ENCODE assay signal across 1 cellular context in the genomic region with DNA sequence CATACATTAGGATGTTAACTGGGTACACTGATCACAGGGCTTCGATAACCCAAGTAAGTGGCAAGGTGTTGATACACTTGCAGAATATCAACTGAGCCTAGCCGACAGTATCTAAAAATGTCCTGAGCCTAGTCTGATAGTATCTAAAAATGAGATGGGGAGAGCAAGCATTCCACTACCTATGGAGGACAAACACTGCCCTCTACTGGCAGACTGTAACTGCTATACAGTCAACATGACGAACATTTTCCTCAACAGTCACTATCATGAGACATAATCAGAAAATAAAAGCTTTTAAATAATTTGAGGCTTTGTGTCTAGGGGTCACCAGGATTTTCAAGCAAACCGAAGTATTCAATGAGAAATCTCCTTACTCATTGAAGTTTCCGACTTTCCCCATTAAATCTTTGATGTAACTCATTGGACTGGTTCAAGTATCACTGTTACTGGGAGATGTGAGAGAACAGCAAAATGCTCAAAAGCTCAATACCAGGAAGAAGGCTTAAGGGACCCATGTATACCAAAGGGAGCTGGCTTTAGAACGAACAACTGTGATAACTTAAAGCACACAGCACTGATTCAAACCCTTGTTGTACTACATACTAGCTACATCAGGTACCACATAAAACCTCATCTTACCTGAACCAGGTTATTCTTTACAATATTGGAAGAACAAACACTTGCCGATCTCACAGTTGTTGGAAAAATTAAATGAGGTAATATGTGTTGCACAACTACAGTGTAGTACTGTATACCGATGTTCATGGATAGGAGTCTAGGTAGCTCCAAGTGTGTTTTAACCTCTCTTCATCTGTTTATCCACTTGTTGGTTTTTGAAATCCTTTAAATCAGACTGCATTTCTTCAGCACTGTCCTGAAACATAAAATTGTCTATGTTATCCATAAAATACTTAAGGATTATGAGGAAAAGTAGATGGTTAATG.
A peak's percentile ranks its signal among the peaks of the same experiment; 100 is the strongest.
TF ChIP-seq lines count a peak whose summit lies in the region.

No MANE protein-coding gene starts in this region.

TF ChIP-seq in K562, 482 proteins besides CTCF, POLR2A, EP300 and RAD21 (continued from another document and continues in another):
- TF ChIP-seq, protein P1, sequence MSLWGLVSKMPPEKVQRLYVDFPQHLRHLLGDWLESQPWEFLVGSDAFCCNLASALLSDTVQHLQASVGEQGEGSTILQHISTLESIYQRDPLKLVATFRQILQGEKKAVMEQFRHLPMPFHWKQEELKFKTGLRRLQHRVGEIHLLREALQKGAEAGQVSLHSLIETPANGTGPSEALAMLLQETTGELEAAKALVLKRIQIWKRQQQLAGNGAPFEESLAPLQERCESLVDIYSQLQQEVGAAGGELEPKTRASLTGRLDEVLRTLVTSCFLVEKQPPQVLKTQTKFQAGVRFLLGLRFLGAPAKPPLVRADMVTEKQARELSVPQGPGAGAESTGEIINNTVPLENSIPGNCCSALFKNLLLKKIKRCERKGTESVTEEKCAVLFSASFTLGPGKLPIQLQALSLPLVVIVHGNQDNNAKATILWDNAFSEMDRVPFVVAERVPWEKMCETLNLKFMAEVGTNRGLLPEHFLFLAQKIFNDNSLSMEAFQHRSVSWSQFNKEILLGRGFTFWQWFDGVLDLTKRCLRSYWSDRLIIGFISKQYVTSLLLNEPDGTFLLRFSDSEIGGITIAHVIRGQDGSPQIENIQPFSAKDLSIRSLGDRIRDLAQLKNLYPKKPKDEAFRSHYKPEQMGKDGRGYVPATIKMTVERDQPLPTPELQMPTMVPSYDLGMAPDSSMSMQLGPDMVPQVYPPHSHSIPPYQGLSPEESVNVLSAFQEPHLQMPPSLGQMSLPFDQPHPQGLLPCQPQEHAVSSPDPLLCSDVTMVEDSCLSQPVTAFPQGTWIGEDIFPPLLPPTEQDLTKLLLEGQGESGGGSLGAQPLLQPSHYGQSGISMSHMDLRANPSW (CRISPR knock-in tag; IDR thresholded peaks at IDR 0.05), result no peak
- peak in 1 of 2 experiments; percentile 35; a peak in 1 of 4 replicates for TF ChIP-seq RCOR1 (IDR thresholded peaks at IDR 0.05; ENCODE audit: borderline replicate concordance in 1 of 2, low read depth in 2 of 2, low read length in 2 of 2)
- TF ChIP-seq DPF2 (IDR thresholded peaks at IDR 0.05), result 0 out of 2 replicates have a peak, but pooled peaks have one; percentile 16
- TF ChIP-seq RBM15 (IDR thresholded peaks at IDR 0.05; ENCODE audit: insufficient read depth, low read length), result no peak
- TF ChIP-seq HMG20A (CRISPR knock-in tag; conservative IDR thresholded peaks at IDR 0.05), result no peak
- TF ChIP-seq ZC3H11A (IDR thresholded peaks at IDR 0.05; ENCODE audit: low read depth, low read length), result no peak
- TF ChIP-seq DMBX1 (CRISPR knock-in tag; IDR thresholded peaks at IDR 0.05; ENCODE audit: borderline replicate concordance), result no peak
- no peak for TF ChIP-seq TCF7L2 (IDR thresholded peaks at IDR 0.05; ENCODE audit: low read depth, low read length)
- TF ChIP-seq NFXL1 (CRISPR knock-in tag; IDR thresholded peaks at IDR 0.05), result no peak
- TF ChIP-seq, protein P2, sequence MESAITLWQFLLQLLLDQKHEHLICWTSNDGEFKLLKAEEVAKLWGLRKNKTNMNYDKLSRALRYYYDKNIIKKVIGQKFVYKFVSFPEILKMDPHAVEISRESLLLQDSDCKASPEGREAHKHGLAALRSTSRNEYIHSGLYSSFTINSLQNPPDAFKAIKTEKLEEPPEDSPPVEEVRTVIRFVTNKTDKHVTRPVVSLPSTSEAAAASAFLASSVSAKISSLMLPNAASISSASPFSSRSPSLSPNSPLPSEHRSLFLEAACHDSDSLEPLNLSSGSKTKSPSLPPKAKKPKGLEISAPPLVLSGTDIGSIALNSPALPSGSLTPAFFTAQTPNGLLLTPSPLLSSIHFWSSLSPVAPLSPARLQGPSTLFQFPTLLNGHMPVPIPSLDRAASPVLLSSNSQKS (CRISPR knock-in tag; IDR thresholded peaks at IDR 0.05), result 0 out of 2 replicates have a peak, but pooled peaks have one; percentile 76
- TF ChIP-seq JUND (IDR thresholded peaks at IDR 0.05; ENCODE audit: borderline replicate concordance, low read depth, low read length), result peak; percentile 70
- peak; percentile 94 for TF ChIP-seq JUND (tag; IDR thresholded peaks at IDR 0.05; ENCODE audit: borderline replicate concordance, low read depth, low read length)
- TF ChIP-seq CBX1 (IDR thresholded peaks at IDR 0.05; ENCODE audit: low read depth), result no peak
- no peak for TF ChIP-seq ZNF134 (CRISPR knock-in tag; conservative IDR thresholded peaks at IDR 0.05)
- TF ChIP-seq SMAD4 (CRISPR knock-in tag; conservative IDR thresholded peaks at IDR 0.05), result 0 out of 2 replicates have a peak, but pooled peaks have one; percentile 57
- TF ChIP-seq TEAD2 (tag; IDR thresholded peaks at IDR 0.05), result peak; percentile 78; the same call in 1 of the 2 replicates
- TF ChIP-seq L3MBTL2 (IDR thresholded peaks at IDR 0.05), result 0 out of 2 replicates have a peak, but pooled peaks have one; percentile 25
- TF ChIP-seq, protein P3, sequence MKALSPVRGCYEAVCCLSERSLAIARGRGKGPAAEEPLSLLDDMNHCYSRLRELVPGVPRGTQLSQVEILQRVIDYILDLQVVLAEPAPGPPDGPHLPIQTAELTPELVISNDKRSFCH (CRISPR knock-in tag; IDR thresholded peaks at IDR 0.05), result no peak
- TF ChIP-seq, protein P3 (tag; IDR thresholded peaks at IDR 0.05), result 0 out of 2 replicates have a peak, but pooled peaks have one; percentile 43
- TF ChIP-seq CEBPB (tag; IDR thresholded peaks at IDR 0.05), result peak; percentile 48
- TF ChIP-seq, protein P4, sequence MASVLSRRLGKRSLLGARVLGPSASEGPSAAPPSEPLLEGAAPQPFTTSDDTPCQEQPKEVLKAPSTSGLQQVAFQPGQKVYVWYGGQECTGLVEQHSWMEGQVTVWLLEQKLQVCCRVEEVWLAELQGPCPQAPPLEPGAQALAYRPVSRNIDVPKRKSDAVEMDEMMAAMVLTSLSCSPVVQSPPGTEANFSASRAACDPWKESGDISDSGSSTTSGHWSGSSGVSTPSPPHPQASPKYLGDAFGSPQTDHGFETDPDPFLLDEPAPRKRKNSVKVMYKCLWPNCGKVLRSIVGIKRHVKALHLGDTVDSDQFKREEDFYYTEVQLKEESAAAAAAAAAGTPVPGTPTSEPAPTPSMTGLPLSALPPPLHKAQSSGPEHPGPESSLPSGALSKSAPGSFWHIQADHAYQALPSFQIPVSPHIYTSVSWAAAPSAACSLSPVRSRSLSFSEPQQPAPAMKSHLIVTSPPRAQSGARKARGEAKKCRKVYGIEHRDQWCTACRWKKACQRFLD (CRISPR knock-in tag; IDR thresholded peaks at IDR 0.05), result no peak
- TF ChIP-seq SMARCB1 (IDR thresholded peaks at IDR 0.05; ENCODE audit: insufficient read length, low read depth), result no peak
- no peak for TF ChIP-seq FOXA1 (IDR thresholded peaks at IDR 0.05; ENCODE audit: borderline replicate concordance)
- TF ChIP-seq, protein P5, sequence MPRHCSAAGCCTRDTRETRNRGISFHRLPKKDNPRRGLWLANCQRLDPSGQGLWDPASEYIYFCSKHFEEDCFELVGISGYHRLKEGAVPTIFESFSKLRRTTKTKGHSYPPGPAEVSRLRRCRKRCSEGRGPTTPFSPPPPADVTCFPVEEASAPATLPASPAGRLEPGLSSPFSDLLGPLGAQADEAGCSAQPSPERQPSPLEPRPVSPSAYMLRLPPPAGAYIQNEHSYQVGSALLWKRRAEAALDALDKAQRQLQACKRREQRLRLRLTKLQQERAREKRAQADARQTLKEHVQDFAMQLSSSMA (CRISPR knock-in tag; IDR thresholded peaks at IDR 0.05), result no peak
- TF ChIP-seq, protein P6, sequence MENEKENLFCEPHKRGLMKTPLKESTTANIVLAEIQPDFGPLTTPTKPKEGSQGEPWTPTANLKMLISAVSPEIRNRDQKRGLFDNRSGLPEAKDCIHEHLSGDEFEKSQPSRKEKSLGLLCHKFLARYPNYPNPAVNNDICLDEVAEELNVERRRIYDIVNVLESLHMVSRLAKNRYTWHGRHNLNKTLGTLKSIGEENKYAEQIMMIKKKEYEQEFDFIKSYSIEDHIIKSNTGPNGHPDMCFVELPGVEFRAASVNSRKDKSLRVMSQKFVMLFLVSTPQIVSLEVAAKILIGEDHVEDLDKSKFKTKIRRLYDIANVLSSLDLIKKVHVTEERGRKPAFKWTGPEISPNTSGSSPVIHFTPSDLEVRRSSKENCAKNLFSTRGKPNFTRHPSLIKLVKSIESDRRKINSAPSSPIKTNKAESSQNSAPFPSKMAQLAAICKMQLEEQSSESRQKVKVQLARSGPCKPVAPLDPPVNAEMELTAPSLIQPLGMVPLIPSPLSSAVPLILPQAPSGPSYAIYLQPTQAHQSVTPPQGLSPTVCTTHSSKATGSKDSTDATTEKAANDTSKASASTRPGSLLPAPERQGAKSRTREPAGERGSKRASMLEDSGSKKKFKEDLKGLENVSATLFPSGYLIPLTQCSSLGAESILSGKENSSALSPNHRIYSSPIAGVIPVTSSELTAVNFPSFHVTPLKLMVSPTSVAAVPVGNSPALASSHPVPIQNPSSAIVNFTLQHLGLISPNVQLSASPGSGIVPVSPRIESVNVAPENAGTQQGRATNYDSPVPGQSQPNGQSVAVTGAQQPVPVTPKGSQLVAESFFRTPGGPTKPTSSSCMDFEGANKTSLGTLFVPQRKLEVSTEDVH (IDR thresholded peaks at IDR 0.05; ENCODE audit: low read depth, partially characterized antibody), result no peak
- TF ChIP-seq, protein P7, sequence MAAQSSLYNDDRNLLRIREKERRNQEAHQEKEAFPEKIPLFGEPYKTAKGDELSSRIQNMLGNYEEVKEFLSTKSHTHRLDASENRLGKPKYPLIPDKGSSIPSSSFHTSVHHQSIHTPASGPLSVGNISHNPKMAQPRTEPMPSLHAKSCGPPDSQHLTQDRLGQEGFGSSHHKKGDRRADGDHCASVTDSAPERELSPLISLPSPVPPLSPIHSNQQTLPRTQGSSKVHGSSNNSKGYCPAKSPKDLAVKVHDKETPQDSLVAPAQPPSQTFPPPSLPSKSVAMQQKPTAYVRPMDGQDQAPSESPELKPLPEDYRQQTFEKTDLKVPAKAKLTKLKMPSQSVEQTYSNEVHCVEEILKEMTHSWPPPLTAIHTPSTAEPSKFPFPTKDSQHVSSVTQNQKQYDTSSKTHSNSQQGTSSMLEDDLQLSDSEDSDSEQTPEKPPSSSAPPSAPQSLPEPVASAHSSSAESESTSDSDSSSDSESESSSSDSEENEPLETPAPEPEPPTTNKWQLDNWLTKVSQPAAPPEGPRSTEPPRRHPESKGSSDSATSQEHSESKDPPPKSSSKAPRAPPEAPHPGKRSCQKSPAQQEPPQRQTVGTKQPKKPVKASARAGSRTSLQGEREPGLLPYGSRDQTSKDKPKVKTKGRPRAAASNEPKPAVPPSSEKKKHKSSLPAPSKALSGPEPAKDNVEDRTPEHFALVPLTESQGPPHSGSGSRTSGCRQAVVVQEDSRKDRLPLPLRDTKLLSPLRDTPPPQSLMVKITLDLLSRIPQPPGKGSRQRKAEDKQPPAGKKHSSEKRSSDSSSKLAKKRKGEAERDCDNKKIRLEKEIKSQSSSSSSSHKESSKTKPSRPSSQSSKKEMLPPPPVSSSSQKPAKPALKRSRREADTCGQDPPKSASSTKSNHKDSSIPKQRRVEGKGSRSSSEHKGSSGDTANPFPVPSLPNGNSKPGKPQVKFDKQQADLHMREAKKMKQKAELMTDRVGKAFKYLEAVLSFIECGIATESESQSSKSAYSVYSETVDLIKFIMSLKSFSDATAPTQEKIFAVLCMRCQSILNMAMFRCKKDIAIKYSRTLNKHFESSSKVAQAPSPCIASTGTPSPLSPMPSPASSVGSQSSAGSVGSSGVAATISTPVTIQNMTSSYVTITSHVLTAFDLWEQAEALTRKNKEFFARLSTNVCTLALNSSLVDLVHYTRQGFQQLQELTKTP (IDR thresholded peaks at IDR 0.05; ENCODE audit: low read depth in 1 of 2, partially characterized antibody in 2 of 2), result no peak
- TF ChIP-seq HNRNPUL1 (IDR thresholded peaks at IDR 0.05; ENCODE audit: low read length), result no peak
- no peak for TF ChIP-seq DIDO1 (tag; IDR thresholded peaks at IDR 0.05; ENCODE audit: low read depth)
- TF ChIP-seq NFRKB (IDR thresholded peaks at IDR 0.05; ENCODE audit: low read depth), result no peak
- TF ChIP-seq ZNF384 (IDR thresholded peaks at IDR 0.05; ENCODE audit: low read depth, low read length), result no peak
- TF ChIP-seq HIVEP1 (CRISPR knock-in tag; IDR thresholded peaks at IDR 0.05), result no peak
- TF ChIP-seq POLR2B (IDR thresholded peaks at IDR 0.05; ENCODE audit: low read depth, partially characterized antibody), result peak; percentile 17
- TF ChIP-seq ZNF217 (CRISPR knock-in tag; IDR thresholded peaks at IDR 0.05), result no peak
- TF ChIP-seq SAP30 (IDR thresholded peaks at IDR 0.05; ENCODE audit: borderline replicate concordance, insufficient read depth, low read depth, low read length, poor library complexity, severe bottlenecking), result no peak
- no peak for TF ChIP-seq TAF1 (IDR thresholded peaks at IDR 0.05; ENCODE audit: control insufficient read depth, extremely low read depth, insufficient read depth, low read length, severe bottlenecking)
- TF ChIP-seq CHD4 (IDR thresholded peaks at IDR 0.05; ENCODE audit: insufficient read depth, insufficient replicate concordance, low read depth, low read length, poor library complexity, severe bottlenecking), result no peak
- TF ChIP-seq, protein P8, sequence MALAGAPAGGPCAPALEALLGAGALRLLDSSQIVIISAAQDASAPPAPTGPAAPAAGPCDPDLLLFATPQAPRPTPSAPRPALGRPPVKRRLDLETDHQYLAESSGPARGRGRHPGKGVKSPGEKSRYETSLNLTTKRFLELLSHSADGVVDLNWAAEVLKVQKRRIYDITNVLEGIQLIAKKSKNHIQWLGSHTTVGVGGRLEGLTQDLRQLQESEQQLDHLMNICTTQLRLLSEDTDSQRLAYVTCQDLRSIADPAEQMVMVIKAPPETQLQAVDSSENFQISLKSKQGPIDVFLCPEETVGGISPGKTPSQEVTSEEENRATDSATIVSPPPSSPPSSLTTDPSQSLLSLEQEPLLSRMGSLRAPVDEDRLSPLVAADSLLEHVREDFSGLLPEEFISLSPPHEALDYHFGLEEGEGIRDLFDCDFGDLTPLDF (CRISPR knock-in tag; IDR thresholded peaks at IDR 0.05), result no peak
- no peak for TF ChIP-seq ZBED1 (IDR thresholded peaks at IDR 0.05)
- no peak for TF ChIP-seq SMAD3 (CRISPR knock-in tag; conservative IDR thresholded peaks at IDR 0.05)
- TF ChIP-seq ZNF316 (IDR thresholded peaks at IDR 0.05), result no peak
- TF ChIP-seq PTBP1 (IDR thresholded peaks at IDR 0.05; ENCODE audit: low read depth, low read length), result no peak
- no peak for TF ChIP-seq RBBP5 (IDR thresholded peaks at IDR 0.05; ENCODE audit: borderline replicate concordance, insufficient read depth, low read length, poor library complexity, severe bottlenecking)
- peak; percentile 25; the same call in 1 of the 2 replicates for TF ChIP-seq TCF3 (CRISPR knock-in tag; IDR thresholded peaks at IDR 0.05)
- TF ChIP-seq SPI1 (IDR thresholded peaks at IDR 0.05; ENCODE audit: borderline replicate concordance, low read depth, low read length), result no peak
- TF ChIP-seq ZNF124 (CRISPR knock-in tag; IDR thresholded peaks at IDR 0.05), result no peak
- TF ChIP-seq, protein P9, sequence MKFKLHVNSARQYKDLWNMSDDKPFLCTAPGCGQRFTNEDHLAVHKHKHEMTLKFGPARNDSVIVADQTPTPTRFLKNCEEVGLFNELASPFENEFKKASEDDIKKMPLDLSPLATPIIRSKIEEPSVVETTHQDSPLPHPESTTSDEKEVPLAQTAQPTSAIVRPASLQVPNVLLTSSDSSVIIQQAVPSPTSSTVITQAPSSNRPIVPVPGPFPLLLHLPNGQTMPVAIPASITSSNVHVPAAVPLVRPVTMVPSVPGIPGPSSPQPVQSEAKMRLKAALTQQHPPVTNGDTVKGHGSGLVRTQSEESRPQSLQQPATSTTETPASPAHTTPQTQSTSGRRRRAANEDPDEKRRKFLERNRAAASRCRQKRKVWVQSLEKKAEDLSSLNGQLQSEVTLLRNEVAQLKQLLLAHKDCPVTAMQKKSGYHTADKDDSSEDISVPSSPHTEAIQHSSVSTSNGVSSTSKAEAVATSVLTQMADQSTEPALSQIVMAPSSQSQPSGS (CRISPR knock-in tag; IDR thresholded peaks at IDR 0.05), result no peak
- TF ChIP-seq HMG20B (CRISPR knock-in tag; IDR thresholded peaks at IDR 0.05), result no peak
